ENCODE assay signal across 31 cellular contexts in the genomic region with DNA sequence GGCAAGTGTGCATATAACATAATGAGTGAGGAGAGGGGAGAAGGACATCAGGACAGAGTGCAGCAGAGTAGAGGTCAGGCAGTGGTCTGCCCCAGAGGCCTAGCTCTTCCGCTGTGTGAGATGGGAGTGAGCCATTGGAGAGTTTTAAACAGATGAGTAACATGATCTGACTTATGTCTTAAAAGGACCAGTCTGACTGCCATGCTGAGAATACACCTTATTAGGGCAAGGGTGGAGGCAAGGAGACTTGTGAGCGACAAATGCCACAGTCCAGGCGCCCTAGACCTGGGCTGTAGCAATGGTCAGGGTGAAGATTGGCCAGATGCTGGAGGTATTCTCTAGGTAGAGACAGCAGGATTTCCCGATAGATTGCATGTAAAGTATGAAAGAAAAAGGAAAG.
"Had no signal": no experiment of that assay in that cellular context is flagged by ENCODE, and none has a peak within 500 bp of the region (broad histone marks: within the 10 kb centered on the region; RNA-seq: fewer than 3 reads in every experiment).

No MANE protein-coding gene starts in this region.

- H2AFZ ChIP-seq: neural progenitor cell, parathyroid adenoma had no signal

- ATAC-seq: naive thymus-derived CD4-positive, alpha-beta T cell; natural killer cell; psoas muscle; right cardiac atrium; stimulated activated effector memory CD8-positive, alpha-beta T cell treated with anti-CD3 and anti-CD28 coated beads, Interleukin-12 subunit alpha, Interleukin-12 subunit beta, amount 100 ng/mL, for 72 hours; stimulated activated naive CD8-positive, alpha-beta T cell treated with anti-CD3 and anti-CD28 coated beads, Interleukin-15, amount 100 ng/mL, for 72 hours; stimulated activated naive CD8-positive, alpha-beta T cell treated with anti-CD3 and anti-CD28 coated beads, Interleukin-15, Interleukin-2, amounts not matched to agents 100 U/mL and 50 U/mL, for 24 hours; upper lobe of right lung had no signal

- H3K36me3 Mint-ChIP-seq: naive thymus-derived CD4-positive, alpha-beta T cell; natural killer cell; neural progenitor cell; stimulated activated effector memory CD8-positive, alpha-beta T cell treated with anti-CD3 and anti-CD28 coated beads, Interleukin-12 subunit alpha, Interleukin-12 subunit beta, amount 100 ng/mL, for 72 hours had no signal

- H3K36me3 ChIP-seq: neural progenitor cell, ovary, right lobe of liver, sigmoid colon, spleen, suprapubic skin, tibial artery, transverse colon, upper lobe of right lung, uterus had no signal

- H3K27ac Mint-ChIP-seq: naive thymus-derived CD4-positive, alpha-beta T cell; natural killer cell; nephron; neural progenitor cell; progenitor cell of endocrine pancreas; stimulated activated effector memory CD8-positive, alpha-beta T cell treated with anti-CD3 and anti-CD28 coated beads, Interleukin-12 subunit alpha, Interleukin-12 subunit beta, amount 100 ng/mL, for 72 hours; stimulated activated naive CD8-positive, alpha-beta T cell treated with anti-CD3 and anti-CD28 coated beads, Interleukin-15, amount 100 ng/mL, for 72 hours; type B pancreatic cell had no signal

- DNase-seq: naive thymus-derived CD4-positive, alpha-beta T cell; natural killer cell; occipital lobe; ovary; posterior cingulate gyrus; psoas muscle; right cardiac atrium; right lobe of liver; sigmoid colon; spleen; stimulated activated CD4-positive, alpha-beta T cell treated with anti-CD3 and anti-CD28 coated beads, Interleukin-12 subunit alpha, Interleukin-12 subunit beta, amount 100 ng/mL, for 4 hours; stimulated activated CD4-positive, alpha-beta T cell treated with anti-CD3 and anti-CD28 coated beads, Interleukin-2, amount 100 ng/mL, for 24 hours; stimulated activated CD4-positive, alpha-beta T cell treated with anti-CD3 and anti-CD28 coated beads, Interleukin-2, amount 100 ng/mL, for 48 hours; stimulated activated CD4-positive, alpha-beta T cell treated with anti-CD3 and anti-CD28 coated beads, Interleukin-4, amount 100 ng/mL, for 24 hours; stimulated activated naive CD4-positive, alpha-beta T cell; stimulated activated naive CD8-positive, alpha-beta T cell treated with anti-CD3 and anti-CD28 coated beads, Interleukin-15, amount 100 ng/mL, for 72 hours; stimulated activated naive CD8-positive, alpha-beta T cell treated with anti-CD3 and anti-CD28 coated beads, Interleukin-15, Interleukin-2, amounts not matched to agents 100 U/mL and 50 U/mL, for 24 hours; substantia nigra; testis; tibial artery; transverse colon; upper lobe of right lung; uterus had no signal

- H3K9me3 Mint-ChIP-seq: natural killer cell; nephron; neural progenitor cell; stimulated activated effector memory CD8-positive, alpha-beta T cell treated with anti-CD3 and anti-CD28 coated beads, Interleukin-12 subunit alpha, Interleukin-12 subunit beta, amount 100 ng/mL, for 72 hours; stimulated activated naive CD8-positive, alpha-beta T cell treated with anti-CD3 and anti-CD28 coated beads, Interleukin-15, amount 100 ng/mL, for 72 hours; type B pancreatic cell had no signal

- H3K4me1 Mint-ChIP-seq: natural killer cell; nephron; neural progenitor cell; stimulated activated effector memory CD8-positive, alpha-beta T cell treated with anti-CD3 and anti-CD28 coated beads, Interleukin-12 subunit alpha, Interleukin-12 subunit beta, amount 100 ng/mL, for 72 hours; stimulated activated naive CD8-positive, alpha-beta T cell treated with anti-CD3 and anti-CD28 coated beads, Interleukin-15, amount 100 ng/mL, for 72 hours had no signal

- H3K4me1 ChIP-seq: neural progenitor cell, parathyroid adenoma, psoas muscle, sigmoid colon, spleen, suprapubic skin, testis, tibial artery, transverse colon, upper lobe of right lung, uterus had no signal

- H3K9ac ChIP-seq: neural progenitor cell, parathyroid adenoma had no signal

- H3K27me3 Mint-ChIP-seq: progenitor cell of endocrine pancreas; stimulated activated naive CD8-positive, alpha-beta T cell treated with anti-CD3 and anti-CD28 coated beads, Interleukin-15, amount 100 ng/mL, for 72 hours; type B pancreatic cell had no signal

- H3K4me2 ChIP-seq: neural progenitor cell, smooth muscle cell had no signal

- H3K27me3 ChIP-seq: neural progenitor cell, ovary, right lobe of liver, sigmoid colon, spleen, suprapubic skin, testis, transverse colon, upper lobe of right lung, uterus had no signal

- H3K4me3 ChIP-seq: neural progenitor cell, ovary, psoas muscle, right lobe of liver, sigmoid colon, smooth muscle cell, spleen, suprapubic skin, testis, tibial artery, transverse colon, upper lobe of right lung, uterus had no signal

- H3K9me3 ChIP-seq: ovary, psoas muscle, right lobe of liver, sigmoid colon, spleen, suprapubic skin, testis, tibial artery, transverse colon, upper lobe of right lung, uterus had no signal

- H3K4me3 Mint-ChIP-seq: naive thymus-derived CD4-positive, alpha-beta T cell; natural killer cell; nephron; neural progenitor cell; stimulated activated effector memory CD8-positive, alpha-beta T cell treated with anti-CD3 and anti-CD28 coated beads, Interleukin-12 subunit alpha, Interleukin-12 subunit beta, amount 100 ng/mL, for 72 hours; stimulated activated naive CD8-positive, alpha-beta T cell treated with anti-CD3 and anti-CD28 coated beads, Interleukin-15, amount 100 ng/mL, for 72 hours; type B pancreatic cell had no signal

- H3K27ac ChIP-seq: neural progenitor cell, ovary, parathyroid adenoma, psoas muscle, right lobe of liver, sigmoid colon, spleen, suprapubic skin, testis, tibial artery, transverse colon, upper lobe of right lung, uterus had no signal
